In the genomic region with DNA sequence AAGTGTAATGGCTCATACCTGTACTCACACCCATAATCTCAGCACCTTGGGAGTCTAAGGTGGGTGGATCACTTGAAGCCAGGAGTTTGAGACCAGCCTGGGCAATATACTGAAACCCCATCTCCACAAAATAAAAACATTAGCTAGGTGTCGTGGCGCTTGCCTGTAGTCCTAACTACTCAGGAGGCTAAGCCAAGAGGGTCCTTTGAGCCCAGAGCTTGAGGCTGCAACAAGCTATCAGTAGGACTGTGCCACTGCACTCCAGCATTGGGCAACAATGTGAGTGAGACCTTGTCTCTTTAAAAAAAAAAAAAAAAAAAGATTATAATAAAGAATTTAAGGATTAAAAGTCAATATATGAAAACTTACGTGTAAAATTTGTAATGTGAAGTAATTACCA, we compare ENCODE assay signal across 33 cellular contexts.
"Had no signal": no experiment of that assay in that cellular context is flagged by ENCODE, and none has a peak within 500 bp of the region (broad histone marks: within the 10 kb centered on the region; RNA-seq: fewer than 3 reads in every experiment).

No MANE protein-coding gene starts in this region.

- H3K9me3 Mint-ChIP-seq: activated naive CD4-positive, alpha-beta T cell treated with anti-CD3 and anti-CD28 coated beads, Interleukin-2, amount 10 ng/mL, durations not matched to agents 7 days and 5 days; activated naive CD8-positive, alpha-beta T cell treated with anti-CD3 and anti-CD28 coated beads, Interleukin-2, amount 50 U/mL, for 24 hours; activated T-cell treated with anti-CD3 and anti-CD28 coated beads, Interleukin-2, amount 50 U/mL, for 4 hours; brain; WTC11 had no signal

- H3K9me3 ChIP-seq: MG63 had no signal

- H3K27me3 ChIP-seq: MG63 had no signal

- ATAC-seq: activated CD4-positive, CD25-positive, alpha-beta regulatory T cell treated with anti-CD3 and anti-CD28 coated beads, Interleukin-2, amount 50 U/mL, for 24 hours; activated CD8-positive, alpha-beta T cell treated with anti-CD3 and anti-CD28 coated beads, Interleukin-2, amount 10 ng/mL, durations not matched to agents 7 days and 5 days; activated naive CD8-positive, alpha-beta T cell treated with anti-CD3 and anti-CD28 coated beads, Interleukin-2, amount 50 U/mL, for 24 hours; activated T-cell treated with anti-CD3 and anti-CD28 coated beads, Interleukin-2, amount 50 U/mL, for 4 hours; WTC11 had no signal

- DNase-seq: activated CD4-positive, alpha-beta T cell treated with anti-CD3 and anti-CD28 coated beads for 4 hours; activated CD4-positive, alpha-beta T cell treated with anti-CD3 and anti-CD28 coated beads, Interleukin-2, amount 50 U/mL, for 48 hours; activated CD8-positive, alpha-beta T cell treated with anti-CD3 and anti-CD28 coated beads, Interleukin-2, amount 10 ng/mL, durations not matched to agents 7 days and 5 days; activated effector memory CD4-positive, alpha-beta T cell treated with Interleukin-2 at 50 U/mL for 16 hours; activated naive CD4-positive, alpha-beta T cell treated with anti-CD3 and anti-CD28 coated beads, Interleukin-2, amount 10 ng/mL, durations not matched to agents 7 days and 5 days; activated naive CD8-positive, alpha-beta T cell treated with anti-CD3 and anti-CD28 coated beads, Interleukin-2, amount 50 U/mL, for 24 hours; activated T-cell treated with anti-CD3 and anti-CD28 coated beads, Interleukin-2, amount 50 U/mL, for 4 hours; anterior cingulate cortex; caudate nucleus; IMR-90; Kasumi-1; KG1; MG63; NCI-H1048; NCI-H1105 treated with DMSO at 0.1 percent for 48 hours; NCI-H1436; NCI-H1694; NCI-H1930; NCI-H2081 treated with DMSO at 0.1 percent for 48 hours; NCI-H2171; NCI-H510A; NCI-H526; NCI-H748 treated with DMSO at 0.1 percent for 48 hours; NK-92 treated with Interleukin-12 subunit alpha and Interleukin-12 subunit beta, amount 100 ng/mL, for 24 hours; OCI-M1; Right ventricle myocardium superior; SW 1271; T1000 had no signal

- FAIRE-seq: bronchial epithelial cell had no signal

- H3K4me3 ChIP-seq: MG63 had no signal

- H3K27me3 Mint-ChIP-seq: activated naive CD4-positive, alpha-beta T cell treated with anti-CD3 and anti-CD28 coated beads, Interleukin-2, amount 10 ng/mL, durations not matched to agents 7 days and 5 days; activated naive CD8-positive, alpha-beta T cell; activated naive CD8-positive, alpha-beta T cell treated with anti-CD3 and anti-CD28 coated beads, Interleukin-2, amount 50 U/mL, for 24 hours had no signal

- H3K4me3 Mint-ChIP-seq: activated CD8-positive, alpha-beta T cell treated with anti-CD3 and anti-CD28 coated beads, Interleukin-2, amount 10 ng/mL, durations not matched to agents 7 days and 5 days; activated naive CD4-positive, alpha-beta T cell treated with anti-CD3 and anti-CD28 coated beads, Interleukin-2, amount 10 ng/mL, durations not matched to agents 7 days and 5 days; activated naive CD8-positive, alpha-beta T cell; activated naive CD8-positive, alpha-beta T cell treated with anti-CD3 and anti-CD28 coated beads, Interleukin-2, amount 50 U/mL, for 24 hours; activated T-cell treated with anti-CD3 and anti-CD28 coated beads, Interleukin-2, amount 50 U/mL, for 4 hours; brain; WTC11 had no signal

- H3K27ac Mint-ChIP-seq: activated CD8-positive, alpha-beta T cell treated with anti-CD3 and anti-CD28 coated beads, Interleukin-2, amount 10 ng/mL, durations not matched to agents 7 days and 5 days; activated naive CD4-positive, alpha-beta T cell treated with anti-CD3 and anti-CD28 coated beads, Interleukin-2, amount 10 ng/mL, durations not matched to agents 7 days and 5 days; activated naive CD8-positive, alpha-beta T cell; activated naive CD8-positive, alpha-beta T cell treated with anti-CD3 and anti-CD28 coated beads, Interleukin-2, amount 50 U/mL, for 24 hours; brain; WTC11 had no signal

- H3K4me1 Mint-ChIP-seq: activated naive CD4-positive, alpha-beta T cell treated with anti-CD3 and anti-CD28 coated beads, Interleukin-2, amount 10 ng/mL, durations not matched to agents 7 days and 5 days; brain; WTC11 had no signal
